In genomic region chr12:79006306-79006705, GRCh38 we compare ENCODE assay signal across 12 cellular contexts.
DNase-seq lines count a peak whose midpoint lies in the region; ATAC-seq and TF ChIP-seq lines count a peak whose summit lies in the region.
"Had no signal": no experiment of that assay in that cellular context is flagged by ENCODE, and none has a peak within 500 bp of the region (broad histone marks: within the 10 kb centered on the region; RNA-seq: fewer than 3 reads in every experiment).

No MANE protein-coding gene starts in this region.

- H3K4me1 ChIP-seq in fibroblast of lung (ENCODE audit: control insufficient read depth, extremely low read depth, insufficient read depth, low read length) = no peaks in the 10 kb centered on the region
- H3K4me1 ChIP-seq: heart right ventricle had no signal

- TF ChIP-seq CTCF in AG04450 (IDR thresholded peaks at IDR 0.05; ENCODE audit: low read depth, low read length) (0 out of 2 replicates have a peak, but pooled peaks have one; percentile 23), fibroblast of lung (conservative IDR thresholded peaks at IDR 0.05 in 1 of 2, IDR thresholded peaks at IDR 0.05 in 1 of 2; ENCODE audit: low read depth in 1 of 2, low read length in 2 of 2) (peak in 1 of 2 donors; percentile 20)

- CTCF ChIA-PET in AG04450 (lab: Charles Lee) = interaction anchor here (0.8 to 1.7 kb wide), 7 partner anchors 8 to 613 kb away, joined by 3 to 6 read pairs (median 3); no protein-coding TSS in a partner anchor

- H3K4me3 ChIP-seq in AG04450 (ENCODE audit: low read depth, low read length) (no peak overlapping the region), fibroblast of lung (replicated peaks in 1 of 4; ENCODE audit: control extremely low read depth in 1 of 4, insufficient read depth in 1 of 4, low read depth in 3 of 4, low read length in 4 of 4) (no peak overlapping the region)
- H3K4me3 ChIP-seq: heart right ventricle had no signal

- DNase-seq in AG04450 (ENCODE audit: low read depth, low spot score) = no peak
- peak; percentile 1 for DNase-seq in NCI-H526 treated with DMSO at 0.1 percent for 48 hours (lab: John Stamatoyannopoulos, UW)
- DNase-seq in fibroblast of lung (ENCODE audit: low read depth in 2 of 2) = peak; percentile 26 to 54
- DNase-seq in SKM-1 (lab: John Stamatoyannopoulos, UW; ENCODE audit: unreplicated experiment) = no peak
- DNase-seq in UCSD-AML1 (lab: John Stamatoyannopoulos, UW; ENCODE audit: unreplicated experiment) = no peak
- no peak for DNase-seq in GM19240 (ENCODE audit: insufficient read length, low spot score)
- no peak for DNase-seq in NOMO-1 treated with dmso at 0.1 percent for 144 hours (lab: John Stamatoyannopoulos, UW; ENCODE audit: unreplicated experiment)
- DNase-seq: activated CD4-positive, alpha-beta memory T cell treated with anti-CD3 and anti-CD28 coated beads for 36 hours; aorta; heart right ventricle had no signal

- no peak overlapping the region for H2AFZ ChIP-seq in fibroblast of lung (ENCODE audit: low read length)

- H3K4me2 ChIP-seq in fibroblast of lung (ENCODE audit: extremely low read depth, insufficient read depth, low read length) = no peak overlapping the region

- H3K9me3 ChIP-seq in AG04450 (ENCODE audit: control insufficient read depth, insufficient read depth, low read length) (no peaks in the 10 kb centered on the region), fibroblast of lung (ENCODE audit: control insufficient read depth, insufficient read depth, low read depth, low read length) (no peaks in the 10 kb centered on the region)
- H3K9me3 ChIP-seq: heart right ventricle, neutrophil had no signal

- ATAC-seq in GM18867 (IDR thresholded peaks at IDR 0.05; ENCODE audit: unreplicated experiment) = peak; percentile 84
- ATAC-seq: heart right ventricle had no signal

- H3K36me3 ChIP-seq in fibroblast of lung (ENCODE audit: control insufficient read depth, insufficient read depth, low read length) = no peaks in the 10 kb centered on the region
- H3K36me3 ChIP-seq: heart right ventricle, neutrophil had no signal

- no peak overlapping the region for H3K27ac ChIP-seq in AG04450 (ENCODE audit: low read depth, low read length)
- H3K27ac ChIP-seq in fibroblast of lung (ENCODE audit: insufficient read depth, low read length) = no peak overlapping the region
- H3K27ac ChIP-seq: heart right ventricle, neutrophil had no signal

- no peaks in the 10 kb centered on the region for H4K20me1 ChIP-seq in fibroblast of lung (ENCODE audit: control insufficient read depth, extremely low read depth, insufficient read depth, low read length)

- H3K27me3 ChIP-seq in AG04450 (ENCODE audit: control insufficient read depth, insufficient read depth, low read length) = no peaks in the 10 kb centered on the region
- H3K27me3 ChIP-seq in fibroblast of lung (ENCODE audit: control insufficient read depth, insufficient read depth, low read length) = no peaks in the 10 kb centered on the region
- H3K27me3 ChIP-seq: neutrophil had no signal

- no peaks in the 10 kb centered on the region for H3K79me2 ChIP-seq in fibroblast of lung (ENCODE audit: control insufficient read depth, insufficient read depth, low read length)

- POLR2A ChIA-PET in AG04450 (lab: Yijun Ruan, JAX) = no interaction called here

- no peak overlapping the region for H3K9ac ChIP-seq in fibroblast of lung (ENCODE audit: insufficient read depth, low read length)

Comparison
In these comparisons a context has a peak if more than half of its experiments do, and no peak if none do; other contexts are left out.
1. DNase-seq: peak in NCI-H526 treated with DMSO at 0.1 percent for 48 hours (single experiment) and fibroblast of lung (2 of 2); none in AG04450 (single experiment), SKM-1 (single experiment), UCSD-AML1 (single experiment), GM19240 (single experiment) and NOMO-1 treated with dmso at 0.1 percent for 144 hours (single experiment).